ENCODE assay signal across 14 cellular contexts in the genomic region with DNA sequence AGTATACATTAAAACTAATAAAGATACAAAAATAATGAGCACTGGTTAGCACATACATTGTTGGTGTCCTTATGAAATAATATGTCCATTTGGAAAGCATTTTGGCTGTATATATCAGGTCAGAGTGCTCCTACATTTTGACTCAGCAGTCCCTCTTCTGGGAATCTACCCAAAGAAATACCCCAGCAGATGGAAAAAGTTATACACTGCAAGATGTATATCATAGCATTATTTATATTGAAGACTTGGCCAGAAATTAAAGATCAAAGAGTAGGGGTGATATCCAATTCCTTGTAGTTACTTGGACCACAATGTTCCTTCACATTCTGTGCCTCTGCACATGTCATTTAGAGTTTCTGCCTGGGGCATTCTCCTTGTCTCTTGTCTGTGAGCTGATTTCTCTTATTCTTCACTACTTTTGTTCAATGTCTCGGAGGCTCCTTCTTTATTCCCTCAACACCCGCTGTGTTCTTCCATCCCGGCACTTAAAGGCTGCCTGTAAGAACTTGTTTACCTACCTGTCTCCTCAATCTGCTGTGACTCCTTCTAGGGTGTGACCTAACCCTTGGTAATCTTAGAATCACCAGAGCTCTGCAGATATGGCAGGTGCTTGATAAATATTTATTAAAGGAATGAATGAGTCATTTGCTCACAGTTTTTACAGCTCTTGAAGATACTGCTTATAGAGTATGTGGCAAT. TPM values are rescaled to one million over a fixed set of nuclear protein-coding genes. Genes with fewer than 3 reads are reported as not detected.
DNase-seq lines count a peak whose midpoint lies in the region; ATAC-seq and TF ChIP-seq lines count a peak whose summit lies in the region.
"Had no signal": no experiment of that assay in that cellular context is flagged by ENCODE, and none has a peak within 500 bp of the region (broad histone marks: within the 10 kb centered on the region; RNA-seq: fewer than 3 reads in every experiment).

No MANE protein-coding gene starts in this region.

- ATAC-seq in CD4-positive, alpha-beta T cell (ENCODE audit: poor library complexity) = no peak
- ATAC-seq in GM21381 (IDR thresholded peaks at IDR 0.05; ENCODE audit: unreplicated experiment) = no peak
- ATAC-seq: sciatic nerve had no signal

- no peaks in the 10 kb centered on the region for H3K27me3 ChIP-seq in CD4-positive, alpha-beta T cell (ENCODE audit: control insufficient read depth, insufficient read depth, low read length)
- H3K27me3 ChIP-seq in adipocyte (replicated peaks; ENCODE audit: control insufficient read depth, insufficient read depth, low read length) = no peaks in the 10 kb centered on the region
- no peaks in the 10 kb centered on the region for H3K27me3 ChIP-seq in mucosa of stomach (ENCODE audit: control insufficient read depth, insufficient read depth, low read length)
- H3K27me3 ChIP-seq in SJCRH30 = no peaks in the 10 kb centered on the region

- peaks cover 78% of the 10 kb centered on the region for H3K4me1 Mint-ChIP-seq in CD4-positive, alpha-beta T cell (ENCODE audit: low read depth)
- peaks cover 42% of the 10 kb centered on the region for H3K4me1 Mint-ChIP-seq in HFFc6 (ENCODE audit: low read depth)

- peak overlapping the region; percentile 8 for H3K4me3 Mint-ChIP-seq in CD4-positive, alpha-beta T cell
- no peak overlapping the region for H3K4me3 Mint-ChIP-seq in HFFc6

- TF ChIP-seq CTCF in CD4-positive, alpha-beta T cell (IDR thresholded peaks at IDR 0.05) = no peak
- TF ChIP-seq CTCF in HFFc6 (IDR thresholded peaks at IDR 0.05) = no peak

- intact Hi-C loops in CD4-positive, alpha-beta T cell (cut with DNase I, micrococcal nuclease) = loop anchor here (2.0 to 10.0 kb wide), 8 partner anchors 15 to 906 kb away; a partner anchor contains a TSS

- H3K27ac Mint-ChIP-seq in CD4-positive, alpha-beta T cell = peak overlapping the region; percentile 98
- H3K27ac Mint-ChIP-seq in HFFc6 = peak overlapping the region; percentile 39

- no peaks in the 10 kb centered on the region for H3K9me3 Mint-ChIP-seq in CD4-positive, alpha-beta T cell
- no peaks in the 10 kb centered on the region for H3K9me3 Mint-ChIP-seq in HFFc6

- H3K36me3 ChIP-seq in adipocyte (ENCODE audit: control insufficient read depth, insufficient read depth, low read length, severe bottlenecking) = no peaks in the 10 kb centered on the region
- no peaks in the 10 kb centered on the region for H3K36me3 ChIP-seq in mucosa of stomach (ENCODE audit: control insufficient read depth, insufficient read depth, low read length)
- no peaks in the 10 kb centered on the region for H3K36me3 ChIP-seq in SJCRH30
- H3K36me3 ChIP-seq: gastrocnemius medialis had no signal

- POLR2A ChIA-PET in CD4-positive, alpha-beta T cell (lab: Charles Lee) = interaction anchor here (0.5 to 3.1 kb wide), 3 partner anchors 22 to 327 kb away, joined by 3 to 9 read pairs (median 7); no protein-coding TSS in a partner anchor

- H3K4me3 ChIP-seq in adipocyte (ENCODE audit: low read length) = no peak overlapping the region
- no peak overlapping the region for H3K4me3 ChIP-seq in mucosa of stomach (ENCODE audit: low read length)
- no peak overlapping the region for H3K4me3 ChIP-seq in SJCRH30
- H3K4me3 ChIP-seq: gastrocnemius medialis, lung had no signal

- H3K27me3 Mint-ChIP-seq in CD4-positive, alpha-beta T cell = no peaks in the 10 kb centered on the region
- H3K27me3 Mint-ChIP-seq in HFFc6 (ENCODE audit: insufficient read depth) = 0 out of 2 replicates have a peak, but pooled peaks cover 3% of the 10 kb centered on the region

- no peak overlapping the region for H3K9ac ChIP-seq in adipocyte (ENCODE audit: low read length)
- peak overlapping the region; percentile 26 for H3K9ac ChIP-seq in mucosa of stomach (ENCODE audit: low read length)

- CTCF ChIA-PET in CD4-positive, alpha-beta T cell (lab: Charles Lee) = no interaction called here

- H3K27ac ChIP-seq in CD4-positive, alpha-beta T cell (ENCODE audit: low read depth, low read length) = peak overlapping the region; percentile 96
- H3K27ac ChIP-seq in SJCRH30 = no peak overlapping the region

- H3K4me1 ChIP-seq in adipocyte (ENCODE audit: control insufficient read depth, insufficient read depth, low read length) (peaks cover 23% of the 10 kb centered on the region), mucosa of stomach (ENCODE audit: control insufficient read depth, insufficient read depth, low read length) (peaks cover 34% of the 10 kb centered on the region), SJCRH30 (peaks cover 3% of the 10 kb centered on the region; the same call in 1 of the 2 replicates)

- H3K36me3 Mint-ChIP-seq in CD4-positive, alpha-beta T cell (ENCODE audit: low read depth) = peaks cover 9% of the 10 kb centered on the region
- H3K36me3 Mint-ChIP-seq in HFFc6 (ENCODE audit: low read depth) = peaks cover 15% of the 10 kb centered on the region

- DNase-seq in CD4-positive, alpha-beta T cell = no peak
- DNase-seq in HFFc6 = no peak
- peak; percentile 62 for DNase-seq in adipocyte (ENCODE audit: low read depth)
- DNase-seq in NCI-H345 (lab: John Stamatoyannopoulos, UW) = no peak
- DNase-seq in NCI-H2227 (lab: John Stamatoyannopoulos, UW; ENCODE audit: unreplicated experiment) = no peak
- no peak for DNase-seq in SJCRH30
- DNase-seq: activated CD8-positive, alpha-beta memory T cell treated with anti-CD3 and anti-CD28 coated beads for 24 hours; central memory CD4-positive, alpha-beta T cell; gastrocnemius medialis; NCI-H1930 had no signal

- no peaks in the 10 kb centered on the region for H3K9me3 ChIP-seq in CD4-positive, alpha-beta T cell (ENCODE audit: control insufficient read depth, low read length)
- H3K9me3 ChIP-seq in adipocyte (ENCODE audit: control insufficient read depth, low read length) = no peaks in the 10 kb centered on the region
- no peaks in the 10 kb centered on the region for H3K9me3 ChIP-seq in mucosa of stomach (ENCODE audit: control insufficient read depth, low read length)
- H3K9me3 ChIP-seq in SJCRH30 (replicated peaks) = no peaks in the 10 kb centered on the region
- H3K9me3 ChIP-seq: gastrocnemius medialis had no signal

RNA-seq across cellular contexts. Expression of a gene that starts 3.1 kb away (rescaled TPM):
- 1 to 10 TPM; 1.8 to 2.8 TPM for total RNA-seq in CD4-positive, alpha-beta T cell
- 10 to 100 TPM; 59.6 to 75.4 (median 67.6) TPM for total RNA-seq in HFFc6 (2021; fragmentation: NEBNext Ultra II Directional; extraction: Animal tissue kit (Norgen Biotek cat#: 25700))
- 24.6 and 27.2 TPM in 2 replicates for total RNA-seq in SJCRH30 (2014; rRNA removed; shearing (Covaris generic))
